22 cellular contexts compared by ENCODE assay signal in genomic region chr6:131065824-131066171, GRCh38. TPM values are rescaled to one million over a fixed set of nuclear protein-coding genes. Genes with fewer than 3 reads are reported as not detected.
DNase-seq lines count a peak whose midpoint lies in the region; ATAC-seq, FAIRE-seq and TF ChIP-seq lines count a peak whose summit lies in the region.
"Had no signal": no experiment of that assay in that cellular context is flagged by ENCODE, and none has a peak within 500 bp of the region (broad histone marks: within the 10 kb centered on the region; RNA-seq: fewer than 3 reads in every experiment).

No MANE protein-coding gene starts in this region.

- H3K4me1 Mint-ChIP-seq in MCF 10A (ENCODE audit: insufficient read depth, unreplicated experiment) = peaks cover 17% of the 10 kb centered on the region

- H3K4me3 ChIP-seq in HepG2 (replicated peaks in 1 of 3; ENCODE audit: insufficient read depth in 1 of 3, low read depth in 2 of 3, low read length in 3 of 3) (peak overlapping the region in 1 of 3 experiments; percentile 52; a peak in 2 of 6 replicates), right lobe of liver (no peak overlapping the region), Peyer's patch (no peak overlapping the region), A673 (ENCODE audit: low read depth, low read length, poor library complexity, severe bottlenecking) (no peak overlapping the region)
- H3K4me3 ChIP-seq: BLaER1 had no signal

- H3K36me3 Mint-ChIP-seq in MCF 10A (ENCODE audit: insufficient read depth, unreplicated experiment) = no peaks in the 10 kb centered on the region
- H3K36me3 Mint-ChIP-seq: CD8-positive, alpha-beta T cell had no signal

- H3K4me3 Mint-ChIP-seq in MCF 10A (ENCODE audit: unreplicated experiment) = no peak overlapping the region
- H3K4me3 Mint-ChIP-seq: CD8-positive, alpha-beta T cell had no signal

- no peaks in the 10 kb centered on the region for H4K20me1 ChIP-seq in HepG2 (ENCODE audit: insufficient read depth, low read length)

- H3K27ac Mint-ChIP-seq in MCF 10A (ENCODE audit: low read depth, unreplicated experiment) = no peak overlapping the region
- H3K27ac Mint-ChIP-seq: CD8-positive, alpha-beta T cell had no signal

- POLR2A ChIA-PET in HepG2 (lab: Yijun Ruan, JAX) (interaction anchor here (0.9 to 1.2 kb wide), 2 partner anchors 68 to 238 kb away, joined by 3 read pairs; partner anchors contain the start of gene SMLR1), MCF 10A (lab: Yijun Ruan, JAX) (no interaction called here), A673 (lab: Charles Lee; ENCODE audit: low non-redundant PET) (no interaction called here)

- H3K9me3 ChIP-seq in HepG2 (ENCODE audit: low read length) = no peaks in the 10 kb centered on the region
- H3K9me3 ChIP-seq in right lobe of liver = no peaks in the 10 kb centered on the region
- no peaks in the 10 kb centered on the region for H3K9me3 ChIP-seq in Peyer's patch
- H3K9me3 ChIP-seq in A673 (ENCODE audit: low read depth, low read length, poor library complexity, severe bottlenecking) = no peaks in the 10 kb centered on the region
- H3K9me3 ChIP-seq: BLaER1 had no signal

- TF ChIP-seq CTCF in HepG2 (CRISPR knock-in tag; IDR thresholded peaks at IDR 0.05) (no peak), right lobe of liver (IDR thresholded peaks at IDR 0.05) (no peak), Peyer's patch (IDR thresholded peaks at IDR 0.05) (no peak), MCF 10A (IDR thresholded peaks at IDR 0.05; ENCODE audit: unreplicated experiment) (no peak), A673 (conservative IDR thresholded peaks at IDR 0.05; ENCODE audit: low read depth, low read length) (no peak)

- H3K36me3 ChIP-seq in HepG2 (replicated peaks in 1 of 2; ENCODE audit: control insufficient read depth in 1 of 2, insufficient read depth in 2 of 2, low read length in 2 of 2) = no peaks in the 10 kb centered on the region
- H3K36me3 ChIP-seq in right lobe of liver = no peaks in the 10 kb centered on the region
- no peaks in the 10 kb centered on the region for H3K36me3 ChIP-seq in Peyer's patch
- H3K36me3 ChIP-seq in A673 (ENCODE audit: insufficient read depth, low read length, poor library complexity, severe bottlenecking) = no peaks in the 10 kb centered on the region
- H3K36me3 ChIP-seq: BLaER1 had no signal

- no peak for FAIRE-seq in HepG2 (lab: Jason Lieb, UNC)
- FAIRE-seq: HTR-8/SVneo, RCC 7860 had no signal

- DNase-seq in HepG2 (ENCODE audit: low spot score) (peak; percentile 25), right lobe of liver (no peak), Peyer's patch (no peak), myocyte (ENCODE audit: low read depth) (peak; percentile 82), cerebellum (ENCODE audit: low spot score) (no peak), MCF 10A (ENCODE audit: unreplicated experiment) (no peak), A673 (ENCODE audit: low spot score) (no peak)
- DNase-seq: Calu3; CD8-positive, alpha-beta T cell; DMS79 treated with DMSO at 0.1 percent for 48 hours; H7; Kasumi-1; NCI-H1417; NCI-H187 treated with DMSO at 0.1 percent for 48 hours; NCI-H524; SW 1271 had no signal

- TF ChIP-seq EP300 in HepG2 (IDR thresholded peaks at IDR 0.05; ENCODE audit: low read depth in 2 of 2, low read length in 2 of 2) (no peak), HepG2 (CRISPR knock-in tag; IDR thresholded peaks at IDR 0.05; ENCODE audit: borderline replicate concordance) (no peak)

- in situ Hi-C loops in HepG2 (cut with HindIII; ENCODE audit: extremely low pct_ligation_motif_present, low pct_unique_long_range_greater_than_20kb) = no loop called here

- BruUV-seq in HepG2 (replicated peaks; lab: Mats Ljungman, UMichigan) (no TSS peak), MCF 10A (replicated peaks; lab: Mats Ljungman, UMichigan) (no TSS peak), A673 (replicated peaks; lab: Mats Ljungman, UMichigan) (no TSS peak)

- peaks cover 20% of the 10 kb centered on the region for H3K79me2 ChIP-seq in HepG2 (ENCODE audit: insufficient read depth, low read length)

- H3K4me2 ChIP-seq in HepG2 (ENCODE audit: low read depth, low read length) = peak overlapping the region; percentile 80
- H3K4me2 ChIP-seq: BLaER1 had no signal

- H3K27me3 ChIP-seq in HepG2 (ENCODE audit: control insufficient read depth in 1 of 2, insufficient read depth in 2 of 2, low read length in 2 of 2) (no peaks in the 10 kb centered on the region; a peak in 1 of 5 replicates), right lobe of liver (no peaks in the 10 kb centered on the region), Peyer's patch (no peaks in the 10 kb centered on the region), A673 (replicated peaks; ENCODE audit: insufficient read depth, low read depth, low read length, poor library complexity) (no peaks in the 10 kb centered on the region)
- H3K27me3 ChIP-seq: BLaER1 had no signal

- peak overlapping the region; percentile 63 for H3K27ac ChIP-seq in HepG2 (ENCODE audit: extremely low read length, insufficient read depth, low read length)
- H3K27ac ChIP-seq in right lobe of liver = no peak overlapping the region
- H3K27ac ChIP-seq in Peyer's patch = peak overlapping the region in 3 of 4 donors; percentile 3 to 61 (median 47)
- no peak overlapping the region for H3K27ac ChIP-seq in A673 (ENCODE audit: low read depth, low read length, poor library complexity, severe bottlenecking)
- H3K27ac ChIP-seq: BLaER1, HL-60 had no signal

- intact Hi-C loops in HepG2 (cut with micrococcal nuclease; ENCODE audit: unreplicated experiment) (loop anchor here (1.0 to 2.0 kb wide), 2 partner anchors 15 to 41 kb away; no protein-coding TSS in a partner anchor), right lobe of liver (cut with DNase I) (no loop called here), MCF 10A (cut with micrococcal nuclease) (no loop called here), A673 (cut with micrococcal nuclease; ENCODE audit: unreplicated experiment) (no loop called here)

- no peak for TF ChIP-seq POLR2A in HepG2 (IDR thresholded peaks at IDR 0.05; ENCODE audit: insufficient read depth in 1 of 2, low read depth in 2 of 2, low read length in 2 of 2)
- no peak for TF ChIP-seq POLR2A in right lobe of liver (IDR thresholded peaks at IDR 0.05)
- TF ChIP-seq POLR2A in Peyer's patch (IDR thresholded peaks at IDR 0.05) = no peak

- peak overlapping the region; percentile 40; the same call in 1 of the 2 replicates for H3K9ac ChIP-seq in HepG2 (ENCODE audit: insufficient read depth, low read depth, low read length)
- H3K9ac ChIP-seq: BLaER1 had no signal

- CTCF ChIA-PET in HepG2 (lab: Yijun Ruan, JAX; ENCODE audit: low intra/inter-chr PET ratio, low total read pairs) (no interaction called here), MCF 10A (lab: Yijun Ruan, JAX) (interaction anchor here (0.9 to 1.0 kb wide), 2 partner anchors 99 to 194 kb away, joined by 3 read pairs; no protein-coding TSS in a partner anchor), A673 (lab: Charles Lee) (no interaction called here)

- H3K27me3 Mint-ChIP-seq in MCF 10A (ENCODE audit: insufficient read depth, unreplicated experiment) = no peaks in the 10 kb centered on the region

- ATAC-seq in HepG2 (no peak), right lobe of liver (no peak), HG03196 (IDR thresholded peaks at IDR 0.05; ENCODE audit: unreplicated experiment) (no peak)
- ATAC-seq: CD8-positive, alpha-beta T cell; Right ventricle myocardium inferior had no signal

- H2AFZ ChIP-seq in HepG2 (ENCODE audit: low read length) = peak overlapping the region; percentile 12

- no peaks in the 10 kb centered on the region for H3K9me3 Mint-ChIP-seq in MCF 10A (ENCODE audit: unreplicated experiment)

- no peak for TF ChIP-seq RAD21 in HepG2 (CRISPR knock-in tag; IDR thresholded peaks at IDR 0.05)

- peaks cover 45% of the 10 kb centered on the region for H3K4me1 ChIP-seq in HepG2 (ENCODE audit: insufficient read depth, low read length)
- no peaks in the 10 kb centered on the region for H3K4me1 ChIP-seq in right lobe of liver
- peaks cover 0 to 12% (median 3%) of the 10 kb centered on the region in 4 donors for H3K4me1 ChIP-seq in Peyer's patch
- peaks cover 9% of the 10 kb centered on the region for H3K4me1 ChIP-seq in A673 (ENCODE audit: insufficient read depth, low read length, poor library complexity, severe bottlenecking)

RNA-seq across cellular contexts. Expression of gene EPB41L2, which starts 2.8 kb away (rescaled TPM):
- total RNA-seq in HepG2 (2016; rRNA removed; fragmentation: Illumina TruSeq; extraction: Trizol) (41.7 and 42.1 TPM in 2 replicates), right lobe of liver (10 to 100 TPM; 15.3 to 38.5 (median 24.6) TPM), Peyer's patch (100 to 1,000 TPM in 1 of 4 donors, 10 to 100 TPM in 3; 46.1 to 258 (median 88.3) TPM), myocyte (23.8 and 24.1 TPM in 2 replicates), cerebellum (45.4 TPM), MCF 10A (2022) (22.5 and 33.3 TPM in 2 replicates), A673 (2021) (181 and 232 TPM in 2 replicates)
- 48.7 and 70.3 TPM in 2 replicates for total RNA-seq in HepG2 (2016; cell fraction: cytosol; rRNA removed; fragmentation: Illumina TruSeq; extraction: Trizol; ENCODE audit: low read depth)
- total RNA-seq in HepG2 (2016; cell fraction: insoluble cytoplasmic fraction; rRNA removed; fragmentation: Illumina TruSeq; extraction: Trizol) = 33.1 and 37.6 TPM in 2 replicates
- total RNA-seq in HepG2 (2016; cell fraction: membrane; rRNA removed; fragmentation: Illumina TruSeq; extraction: Trizol) = 32.9 and 42.5 TPM in 2 replicates
- 115 and 119 TPM in 2 replicates for total RNA-seq in HepG2 (2016; cell fraction: nucleus; rRNA removed; fragmentation: Illumina TruSeq; extraction: Trizol)
- polyA plus RNA-seq in HepG2 (2011; rRNA removed) = 45.3 and 56.4 TPM in 2 replicates
- polyA plus RNA-seq in HepG2 (2011; cell fraction: cytosol; rRNA removed) = 22.0 and 26.4 TPM in 2 replicates
- polyA plus RNA-seq in HepG2 (2011; cell fraction: nucleus; rRNA removed) = 128 and 148 TPM in 2 replicates
- 47.5 and 129 TPM in 2 replicates for polyA plus RNA-seq in HepG2 (2012)
- polyA plus RNA-seq in HepG2 (2016; cell fraction: cytosol; fragmentation: Illumina TruSeq; extraction: Trizol; ENCODE audit: low read depth) = 2.9 and 4.0 TPM in 2 replicates
- 44.9 and 50.4 TPM in 2 replicates for polyA plus RNA-seq in HepG2 (2016; cell fraction: insoluble cytoplasmic fraction; fragmentation: Illumina TruSeq; extraction: Trizol; ENCODE audit: low read depth)
- polyA plus RNA-seq in HepG2 (2016; cell fraction: membrane; fragmentation: Illumina TruSeq; extraction: Trizol; ENCODE audit: low read depth) = 8.4 and 9.3 TPM in 2 replicates
- polyA plus RNA-seq in HepG2 (2016; cell fraction: nucleus; fragmentation: Illumina TruSeq; extraction: Trizol; ENCODE audit: insufficient read depth, low read depth) = 138 and 156 TPM in 2 replicates
- polyA minus RNA-seq in HepG2 (2011; rRNA and poly(A)+ RNA removed; ENCODE audit: low replicate concordance) = 45.6 and 215 TPM in 2 replicates
- polyA minus RNA-seq in HepG2 (2011; cell fraction: cytosol; rRNA and poly(A)+ RNA removed) = 50.0 and 50.3 TPM in 2 replicates
- polyA minus RNA-seq in HepG2 (2011; cell fraction: nucleus; rRNA and poly(A)+ RNA removed) = 287 and 403 TPM in 2 replicates
- 37.8 TPM for polyA plus RNA-seq in myocyte (2012)

Comparison
In these comparisons a context has a peak if more than half of its experiments do, and no peak if none do; other contexts are left out.
1. DNase-seq: peak in HepG2 (single experiment) and myocyte (single experiment); none in right lobe of liver (0 of 3), Peyer's patch (0 of 3), cerebellum (single experiment), MCF 10A (single experiment) and A673 (single experiment).
2. H3K27ac ChIP-seq: peak in HepG2 (single experiment) and Peyer's patch (3 of 4); none in right lobe of liver (0 of 3) and A673 (single experiment).